ENCODE assay signal across 19 cellular contexts in genomic region chr12:68267892-68268396, GRCh38. TPM values are rescaled to one million over a fixed set of nuclear protein-coding genes. Genes with fewer than 3 reads are reported as not detected.
DNase-seq lines count a peak whose midpoint lies in the region; ATAC-seq and TF ChIP-seq lines count a peak whose summit lies in the region.
"Had no signal": no experiment of that assay in that cellular context is flagged by ENCODE, and none has a peak within 500 bp of the region (broad histone marks: within the 10 kb centered on the region; RNA-seq: fewer than 3 reads in every experiment).

No MANE protein-coding gene starts in this region.

- H3K4me3 ChIP-seq in HL-60 (replicated peaks; ENCODE audit: insufficient read depth, low read length) = no peak overlapping the region
- H3K4me3 ChIP-seq: esophagus muscularis mucosa had no signal

- peak overlapping the region; percentile 18 for H3K4me3 Mint-ChIP-seq in activated naive CD8-positive, alpha-beta T cell treated with anti-CD3 and anti-CD28 coated beads, Interleukin-2, amount 10 ng/mL, durations not matched to agents 7 days and 5 days
- H3K4me3 Mint-ChIP-seq: CD8-positive, alpha-beta T cell; stimulated activated naive B cell treated with anti-CD40 and anti-IgM and Interleukin-4, amounts not matched to agents 10 μg/mL and 1 μg/mL and 100 μg/mL, for 72 hours had no signal

- DNase-seq in AG09319 (ENCODE audit: extremely low read depth, low read depth) (peak; percentile 55), HL-60 (ENCODE audit: low read depth in 1 of 2, low spot score in 1 of 2) (peak; percentile 31 to 58), foreskin keratinocyte (peak; percentile 38 to 64), DMS53 (lab: John Stamatoyannopoulos, UW) (no peak), OCI-M2 (lab: John Stamatoyannopoulos, UW; ENCODE audit: unreplicated experiment) (no peak)
- no peak for DNase-seq in activated naive CD8-positive, alpha-beta T cell treated with anti-CD3 and anti-CD28 coated beads, Interleukin-2, amount 10 ng/mL, durations not matched to agents 7 days and 5 days
- DNase-seq: activated CD4-positive, CD25-positive, alpha-beta regulatory T cell; activated effector memory CD4-positive, alpha-beta T cell treated with Interleukin-2 at 50 U/mL for 16 hours; CD8-positive, alpha-beta T cell; cerebellar nuclear complex; NCI-H1694; NCI-H748 treated with DMSO at 0.1 percent for 48 hours; posterior cingulate gyrus; stimulated activated CD4-positive, alpha-beta T cell treated with anti-CD3 and anti-CD28 coated beads, Interleukin-2, amount 100 ng/mL, for 48 hours; stimulated activated naive B cell treated with anti-CD40 and anti-IgM and Interleukin-4, amounts not matched to agents 10 μg/mL and 1 μg/mL and 100 μg/mL, for 72 hours had no signal

- H3K36me3 Mint-ChIP-seq in activated naive CD8-positive, alpha-beta T cell treated with anti-CD3 and anti-CD28 coated beads, Interleukin-2, amount 10 ng/mL, durations not matched to agents 7 days and 5 days = peaks cover 5% of the 10 kb centered on the region
- H3K36me3 Mint-ChIP-seq: CD8-positive, alpha-beta T cell had no signal

- no peaks in the 10 kb centered on the region for H3K4me1 ChIP-seq in foreskin keratinocyte
- H3K4me1 ChIP-seq: esophagus muscularis mucosa had no signal

- H3K27me3 Mint-ChIP-seq in activated naive CD8-positive, alpha-beta T cell treated with anti-CD3 and anti-CD28 coated beads, Interleukin-2, amount 10 ng/mL, durations not matched to agents 7 days and 5 days = peaks cover 6% of the 10 kb centered on the region

- H3K9me3 Mint-ChIP-seq in activated naive CD8-positive, alpha-beta T cell treated with anti-CD3 and anti-CD28 coated beads, Interleukin-2, amount 10 ng/mL, durations not matched to agents 7 days and 5 days = no peaks in the 10 kb centered on the region
- H3K9me3 Mint-ChIP-seq: CD8-positive, alpha-beta T cell; stimulated activated naive B cell treated with anti-CD40 and anti-IgM and Interleukin-4, amounts not matched to agents 10 μg/mL and 1 μg/mL and 100 μg/mL, for 72 hours had no signal

- peak overlapping the region; percentile 57 for H3K27ac Mint-ChIP-seq in activated naive CD8-positive, alpha-beta T cell treated with anti-CD3 and anti-CD28 coated beads, Interleukin-2, amount 10 ng/mL, durations not matched to agents 7 days and 5 days
- H3K27ac Mint-ChIP-seq: CD8-positive, alpha-beta T cell; stimulated activated naive B cell treated with anti-CD40 and anti-IgM and Interleukin-4, amounts not matched to agents 10 μg/mL and 1 μg/mL and 100 μg/mL, for 72 hours had no signal

- peak; percentile 74 for ATAC-seq in activated naive CD8-positive, alpha-beta T cell treated with anti-CD3 and anti-CD28 coated beads, Interleukin-2, amount 10 ng/mL, durations not matched to agents 7 days and 5 days (ENCODE audit: low read depth)
- ATAC-seq in foreskin keratinocyte (no peak), HG02970 (IDR thresholded peaks at IDR 0.05; ENCODE audit: low FRiP score, unreplicated experiment) (no peak)
- ATAC-seq in activated CD4-positive, CD25-positive, alpha-beta regulatory T cell treated with anti-CD3 and anti-CD28 coated beads, Interleukin-2, amount 50 U/mL, for 24 hours = no peak
- ATAC-seq: CD8-positive, alpha-beta T cell; stimulated activated naive B cell treated with anti-CD40 and anti-IgM and Interleukin-4, amounts not matched to agents 10 μg/mL and 1 μg/mL and 100 μg/mL, for 72 hours had no signal

- peaks cover 38% of the 10 kb centered on the region for H3K4me1 Mint-ChIP-seq in activated naive CD8-positive, alpha-beta T cell treated with anti-CD3 and anti-CD28 coated beads, Interleukin-2, amount 10 ng/mL, durations not matched to agents 7 days and 5 days

- peak overlapping the region; percentile 77 for H3K27ac ChIP-seq in HL-60 (replicated peaks)
- H3K27ac ChIP-seq in foreskin keratinocyte = no peak overlapping the region
- H3K27ac ChIP-seq: esophagus muscularis mucosa had no signal

- TF ChIP-seq CTCF in AG09319 (IDR thresholded peaks at IDR 0.05; ENCODE audit: low read depth, low read length) (no peak), HL-60 (IDR thresholded peaks at IDR 0.05; ENCODE audit: insufficient read depth, low read length) (no peak), foreskin keratinocyte (conservative IDR thresholded peaks at IDR 0.05) (no peak)

- POLR2A ChIA-PET in activated naive CD8-positive, alpha-beta T cell treated with anti-CD3 and anti-CD28 coated beads, Interleukin-2, amount 10 ng/mL, durations not matched to agents 7 days and 5 days (lab: Charles Lee) = no interaction called here

- no peaks in the 10 kb centered on the region for H3K27me3 ChIP-seq in HL-60 (ENCODE audit: insufficient read depth, poor library complexity, severe bottlenecking)
- peaks cover 4% of the 10 kb centered on the region for H3K27me3 ChIP-seq in foreskin keratinocyte
- H3K27me3 ChIP-seq: esophagus muscularis mucosa had no signal

RNA-seq across cellular contexts. Expression of gene IL22, which starts 14.5 kb away (rescaled TPM):
- not detected for total RNA-seq in activated naive CD8-positive, alpha-beta T cell treated with anti-CD3 and anti-CD28 coated beads, Interleukin-2, amount 10 ng/mL, durations not matched to agents 7 days and 5 days
- not detected in 2 replicates for total RNA-seq in foreskin keratinocyte
- not detected in 2 replicates for polyA plus RNA-seq in foreskin keratinocyte
- total RNA-seq: CD8-positive, alpha-beta T cell; esophagus muscularis mucosa; SK-MEL-5 had no signal

RNA-seq across cellular contexts. Expression of gene IL26, which starts 42.3 kb away (rescaled TPM):
- total RNA-seq in activated naive CD8-positive, alpha-beta T cell treated with anti-CD3 and anti-CD28 coated beads, Interleukin-2, amount 10 ng/mL, durations not matched to agents 7 days and 5 days = not detected
- not detected in 2 replicates for total RNA-seq in foreskin keratinocyte
- polyA plus RNA-seq in foreskin keratinocyte = not detected in 2 replicates
- total RNA-seq: CD8-positive, alpha-beta T cell; esophagus muscularis mucosa; SK-MEL-5 had no signal

Comparison
In these comparisons a context has a peak if more than half of its experiments do, and no peak if none do; other contexts are left out.
1. DNase-seq: peak in AG09319 (single experiment), HL-60 (2 of 2) and foreskin keratinocyte (2 of 2); none in activated naive CD8-positive, alpha-beta T cell treated with anti-CD3 and anti-CD28 coated beads, Interleukin-2, amount 10 ng/mL, durations not matched to agents 7 days and 5 days (single experiment), DMS53 (single experiment) and OCI-M2 (single experiment).